1 cellular context compared by ENCODE assay signal in the genomic region with DNA sequence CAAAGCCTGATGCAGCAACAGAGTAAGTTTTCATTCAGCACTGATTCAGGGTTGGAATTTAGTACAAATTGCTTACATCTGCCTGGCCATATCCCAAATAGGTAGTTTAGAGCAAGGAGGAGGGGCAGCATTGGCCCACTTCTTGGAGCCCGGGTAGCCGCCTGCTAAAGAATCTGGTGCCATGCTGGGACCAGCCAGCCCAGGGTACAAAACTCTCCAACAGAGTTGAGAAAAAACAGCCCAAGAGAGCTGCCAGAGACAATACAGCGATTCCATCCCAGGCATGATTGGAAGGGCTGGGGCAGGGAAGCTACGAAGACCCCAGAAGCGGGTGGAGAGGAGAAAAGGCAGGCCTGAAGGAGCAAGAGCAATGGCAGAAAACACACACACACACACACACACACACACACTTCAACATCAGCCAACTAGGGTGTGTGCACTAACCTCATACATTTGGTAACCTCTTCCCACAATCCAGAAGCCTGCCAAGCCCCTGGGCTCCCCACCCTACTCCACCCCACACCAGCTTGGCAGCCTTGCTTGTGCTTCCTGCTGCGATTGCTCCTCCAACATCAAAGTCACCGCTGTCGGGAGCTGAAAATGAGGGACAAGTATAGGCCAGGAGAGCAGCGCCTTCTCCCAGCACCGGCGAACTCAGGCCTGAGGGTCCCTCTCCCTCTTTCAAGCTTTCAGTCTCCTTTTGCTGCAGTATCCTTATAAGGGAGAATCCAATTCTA.
TF ChIP-seq lines count a peak whose summit lies in the region.

No MANE protein-coding gene starts in this region.

TF ChIP-seq in HepG2, 621 proteins besides CTCF, POLR2A, EP300 and RAD21:
- TF ChIP-seq TGIF2 (CRISPR knock-in tag; IDR thresholded peaks at IDR 0.05) (no peak), BCL6 (CRISPR knock-in tag; IDR thresholded peaks at IDR 0.05) (no peak), EHMT2 (IDR thresholded peaks at IDR 0.05; ENCODE audit: borderline replicate concordance, low read depth, low read length) (no peak), CREM (IDR thresholded peaks at IDR 0.05) (peak; percentile 33; the same call in 1 of the 2 replicates), CREM (CRISPR knock-in tag; IDR thresholded peaks at IDR 0.05) (no peak), SP1 (IDR thresholded peaks at IDR 0.05) (no peak), SP1 (CRISPR knock-in tag; IDR thresholded peaks at IDR 0.05) (no peak), ZNF44 (CRISPR knock-in tag; IDR thresholded peaks at IDR 0.05) (no peak), ZBTB7A (CRISPR knock-in tag; IDR thresholded peaks at IDR 0.05) (no peak), ZIK1 (CRISPR knock-in tag; IDR thresholded peaks at IDR 0.05; ENCODE audit: borderline replicate concordance, low read depth) (no peak), CAMTA2 (CRISPR knock-in tag; IDR thresholded peaks at IDR 0.05; ENCODE audit: borderline replicate concordance) (no peak), ZNF543 (CRISPR knock-in tag; IDR thresholded peaks at IDR 0.05) (0 out of 2 replicates have a peak, but pooled peaks have one; percentile 32), KLF12 (CRISPR knock-in tag; IDR thresholded peaks at IDR 0.05; ENCODE audit: borderline replicate concordance) (no peak), ZNF609 (CRISPR knock-in tag; IDR thresholded peaks at IDR 0.05; ENCODE audit: borderline replicate concordance) (0 out of 2 replicates have a peak, but pooled peaks have one; percentile 7), TCF7 (IDR thresholded peaks at IDR 0.05; ENCODE audit: low read depth) (peak; percentile 68; the same call in 1 of the 2 replicates), ZSCAN9 (CRISPR knock-in tag; IDR thresholded peaks at IDR 0.05; ENCODE audit: borderline replicate concordance) (no peak), ZNF205 (CRISPR knock-in tag; IDR thresholded peaks at IDR 0.05) (peak; percentile 99), HOXA5 (CRISPR knock-in tag; IDR thresholded peaks at IDR 0.05) (no peak), TBX2 (CRISPR knock-in tag; IDR thresholded peaks at IDR 0.05; ENCODE audit: borderline replicate concordance) (peak; percentile 49; the same call in 1 of the 2 replicates), HNF4G (IDR thresholded peaks at IDR 0.05; ENCODE audit: borderline replicate concordance, low read depth, low read length) (no peak), HNF4G (CRISPR knock-in tag; IDR thresholded peaks at IDR 0.05; ENCODE audit: borderline replicate concordance, low read depth) (no peak), ZSCAN31 (CRISPR knock-in tag; IDR thresholded peaks at IDR 0.05; ENCODE audit: low read depth) (no peak), MYNN (CRISPR knock-in tag; IDR thresholded peaks at IDR 0.05; ENCODE audit: low read depth) (no peak; the same call in 1 of the 2 replicates), PHF5A (CRISPR knock-in tag; IDR thresholded peaks at IDR 0.05; ENCODE audit: low read depth, unreplicated experiment) (peak; percentile 43), GABPB1 (CRISPR knock-in tag; IDR thresholded peaks at IDR 0.05) (no peak), ZNF646 (CRISPR knock-in tag; IDR thresholded peaks at IDR 0.05) (peak; percentile 67; the same call in 1 of the 2 replicates), MEF2D (CRISPR knock-in tag; IDR thresholded peaks at IDR 0.05) (no peak)
- TF ChIP-seq, protein P1, sequence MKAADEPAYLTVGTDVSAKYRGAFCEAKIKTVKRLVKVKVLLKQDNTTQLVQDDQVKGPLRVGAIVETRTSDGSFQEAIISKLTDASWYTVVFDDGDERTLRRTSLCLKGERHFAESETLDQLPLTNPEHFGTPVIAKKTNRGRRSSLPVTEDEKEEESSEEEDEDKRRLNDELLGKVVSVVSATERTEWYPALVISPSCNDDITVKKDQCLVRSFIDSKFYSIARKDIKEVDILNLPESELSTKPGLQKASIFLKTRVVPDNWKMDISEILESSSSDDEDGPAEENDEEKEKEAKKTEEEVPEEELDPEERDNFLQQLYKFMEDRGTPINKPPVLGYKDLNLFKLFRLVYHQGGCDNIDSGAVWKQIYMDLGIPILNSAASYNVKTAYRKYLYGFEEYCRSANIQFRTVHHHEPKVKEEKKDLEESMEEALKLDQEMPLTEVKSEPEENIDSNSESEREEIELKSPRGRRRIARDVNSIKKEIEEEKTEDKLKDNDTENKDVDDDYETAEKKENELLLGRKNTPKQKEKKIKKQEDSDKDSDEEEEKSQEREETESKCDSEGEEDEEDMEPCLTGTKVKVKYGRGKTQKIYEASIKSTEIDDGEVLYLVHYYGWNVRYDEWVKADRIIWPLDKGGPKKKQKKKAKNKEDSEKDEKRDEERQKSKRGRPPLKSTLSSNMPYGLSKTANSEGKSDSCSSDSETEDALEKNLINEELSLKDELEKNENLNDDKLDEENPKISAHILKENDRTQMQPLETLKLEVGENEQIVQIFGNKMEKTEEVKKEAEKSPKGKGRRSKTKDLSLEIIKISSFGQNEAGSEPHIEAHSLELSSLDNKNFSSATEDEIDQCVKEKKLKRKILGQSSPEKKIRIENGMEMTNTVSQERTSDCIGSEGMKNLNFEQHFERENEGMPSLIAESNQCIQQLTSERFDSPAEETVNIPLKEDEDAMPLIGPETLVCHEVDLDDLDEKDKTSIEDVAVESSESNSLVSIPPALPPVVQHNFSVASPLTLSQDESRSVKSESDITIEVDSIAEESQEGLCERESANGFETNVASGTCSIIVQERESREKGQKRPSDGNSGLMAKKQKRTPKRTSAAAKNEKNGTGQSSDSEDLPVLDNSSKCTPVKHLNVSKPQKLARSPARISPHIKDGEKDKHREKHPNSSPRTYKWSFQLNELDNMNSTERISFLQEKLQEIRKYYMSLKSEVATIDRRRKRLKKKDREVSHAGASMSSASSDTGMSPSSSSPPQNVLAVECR (CRISPR knock-in tag; IDR thresholded peaks at IDR 0.05; ENCODE audit: borderline replicate concordance) = no peak
- TF ChIP-seq, protein P2, sequence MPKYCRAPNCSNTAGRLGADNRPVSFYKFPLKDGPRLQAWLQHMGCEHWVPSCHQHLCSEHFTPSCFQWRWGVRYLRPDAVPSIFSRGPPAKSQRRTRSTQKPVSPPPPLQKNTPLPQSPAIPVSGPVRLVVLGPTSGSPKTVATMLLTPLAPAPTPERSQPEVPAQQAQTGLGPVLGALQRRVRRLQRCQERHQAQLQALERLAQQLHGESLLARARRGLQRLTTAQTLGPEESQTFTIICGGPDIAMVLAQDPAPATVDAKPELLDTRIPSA (CRISPR knock-in tag; IDR thresholded peaks at IDR 0.05; ENCODE audit: borderline replicate concordance) = no peak
- TF ChIP-seq, protein P3, sequence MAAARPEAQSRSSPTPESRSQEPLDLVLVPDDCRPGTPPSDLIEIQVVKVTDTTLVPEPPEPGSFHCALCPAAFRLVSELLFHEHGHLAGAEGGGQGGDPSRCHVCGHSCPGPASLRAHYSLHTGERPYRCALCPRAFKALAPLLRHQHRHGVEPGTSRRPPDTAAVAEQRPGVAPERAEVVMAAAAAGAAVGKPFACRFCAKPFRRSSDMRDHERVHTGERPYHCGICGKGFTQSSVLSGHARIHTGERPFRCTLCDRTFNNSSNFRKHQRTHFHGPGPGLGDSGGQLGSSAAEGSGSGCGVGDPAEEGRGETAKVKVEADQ (CRISPR knock-in tag; IDR thresholded peaks at IDR 0.05; ENCODE audit: borderline replicate concordance) = no peak
